In the genomic region with DNA sequence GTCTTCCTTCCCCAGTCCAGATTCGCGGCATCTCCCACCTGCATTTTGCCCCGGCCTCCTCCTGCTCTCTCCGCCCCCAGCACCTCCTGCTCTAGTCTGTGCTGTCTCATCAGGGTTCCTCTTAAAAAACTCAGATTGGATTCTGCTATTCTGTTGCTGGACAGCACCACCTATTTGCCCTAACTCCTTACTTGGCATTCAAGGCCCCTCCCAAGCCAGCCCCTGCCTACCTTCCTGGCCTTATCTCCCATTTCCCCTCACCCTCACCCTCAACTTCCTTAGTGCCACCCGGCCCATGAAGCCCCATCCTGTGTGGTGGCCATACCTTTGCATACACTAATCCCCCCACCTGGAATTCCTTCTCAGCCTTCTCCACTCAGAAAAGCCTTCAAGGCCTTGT, we compare ENCODE assay signal across 31 cellular contexts. TPM values are rescaled to one million over a fixed set of nuclear protein-coding genes. Genes with fewer than 3 reads are reported as not detected.
DNase-seq lines count a peak whose midpoint lies in the region; ATAC-seq, FAIRE-seq and TF ChIP-seq lines count a peak whose summit lies in the region.
"Had no signal": no experiment of that assay in that cellular context is flagged by ENCODE, and none has a peak within 500 bp of the region (broad histone marks: within the 10 kb centered on the region; RNA-seq: fewer than 3 reads in every experiment).

No MANE protein-coding gene starts in this region.

- TF ChIP-seq POLR2A in breast epithelium (IDR thresholded peaks at IDR 0.05) (no peak), vagina (IDR thresholded peaks at IDR 0.05) (no peak), GM12892 (IDR thresholded peaks at IDR 0.05; ENCODE audit: low read depth, low read length) (no peak)

- H3K9me3 Mint-ChIP-seq in MCF 10A (ENCODE audit: unreplicated experiment), result peaks cover 12% of the 10 kb centered on the region
- H3K9me3 Mint-ChIP-seq in T-helper 2 cell treated with Interferon-gamma antibody and Interleukin-4, amounts not matched to agents 5 μg/mL and 100 μg/mL, for 36 hours, result no peaks in the 10 kb centered on the region
- H3K9me3 Mint-ChIP-seq: activated naive CD4-positive, alpha-beta T cell treated with anti-CD3 and anti-CD28 coated beads, Interleukin-2, amount 10 ng/mL, durations not matched to agents 7 days and 5 days; activated T-helper 1 cell treated with anti-CD3 and anti-CD28 coated beads, Interleukin-12 subunit alpha, Interleukin-12 subunit beta, Interleukin-2, Interleukin-4 antibody, amounts not matched to agents 30 ng/mL and 10 ng/mL and 1 ng/mL, durations not matched to agents 14 hours and 24 hours and 36 hours; CD8-positive, alpha-beta memory T cell; natural killer cell treated with Interleukin-12 subunit alpha and Interleukin-12 subunit beta and Interleukin-15 and Interleukin-18, amount 100 ng/mL, for 72 hours had no signal

- DNase-seq in breast epithelium (ENCODE audit: low spot score in 2 of 2), result no peak
- DNase-seq in MCF 10A (ENCODE audit: unreplicated experiment), result no peak
- no peak for DNase-seq in T-helper 17 cell
- no peak for DNase-seq in vagina (ENCODE audit: extremely low spot score in 2 of 2)
- no peak for DNase-seq in T-helper 2 cell treated with Interferon-gamma antibody and Interleukin-4, amounts not matched to agents 5 μg/mL and 100 μg/mL, for 36 hours (ENCODE audit: low spot score)
- DNase-seq in putamen (ENCODE audit: low spot score), result no peak
- DNase-seq in GM12892 (ENCODE audit: insufficient read length), result no peak
- DNase-seq: activated CD4-positive, alpha-beta T cell treated with anti-CD3 and anti-CD28 coated beads, Interleukin-2, amount 50 U/mL, for 48 hours; activated CD4-positive, CD25-positive, alpha-beta regulatory T cell treated with anti-CD3 and anti-CD28 coated beads, Interleukin-2, amount 50 U/mL, for 72 hours; activated naive CD4-positive, alpha-beta T cell treated with anti-CD3 and anti-CD28 coated beads, Interleukin-2, amount 10 ng/mL, durations not matched to agents 7 days and 5 days; adrenal gland; CD8-positive, alpha-beta memory T cell; dorsolateral prefrontal cortex; gastrocnemius medialis; HCEC 1CT; kidney glomerular epithelial cell; NCI-H187; NCI-H510A; pancreas; RPMI8226; stimulated activated naive CD8-positive, alpha-beta T cell treated with anti-CD3 and anti-CD28 coated beads, Interleukin-15, amount 100 ng/mL, for 72 hours; uterus had no signal

- H3K27ac ChIP-seq in breast epithelium (peak overlapping the region; percentile 57 to 86), neural cell (ENCODE audit: low read length) (peak overlapping the region; percentile 69), vagina (peak overlapping the region; percentile 16)
- H3K27ac ChIP-seq: A549, pancreas, SJSA1, uterus had no signal

- H3K36me3 Mint-ChIP-seq in MCF 10A (ENCODE audit: insufficient read depth, unreplicated experiment) (no peaks in the 10 kb centered on the region), T-helper 17 cell (ENCODE audit: low read depth) (no peaks in the 10 kb centered on the region)
- H3K36me3 Mint-ChIP-seq in T-helper 2 cell treated with Interferon-gamma antibody and Interleukin-4, amounts not matched to agents 5 μg/mL and 100 μg/mL, for 36 hours (ENCODE audit: low read depth), result no peaks in the 10 kb centered on the region
- H3K36me3 Mint-ChIP-seq: activated naive CD4-positive, alpha-beta T cell treated with anti-CD3 and anti-CD28 coated beads, Interleukin-2, amount 10 ng/mL, durations not matched to agents 7 days and 5 days had no signal

- no peaks in the 10 kb centered on the region for H3K79me2 ChIP-seq in neural cell (replicated peaks; ENCODE audit: insufficient read depth, low read length)

- H3K9me3 ChIP-seq in breast epithelium, result no peaks in the 10 kb centered on the region
- H3K9me3 ChIP-seq in T-helper 17 cell (ENCODE audit: control insufficient read depth, low read length, poor library complexity, severe bottlenecking), result no peaks in the 10 kb centered on the region
- no peaks in the 10 kb centered on the region for H3K9me3 ChIP-seq in neural cell (ENCODE audit: low read length)
- H3K9me3 ChIP-seq in vagina, result no peaks in the 10 kb centered on the region
- H3K9me3 ChIP-seq: A549, adrenal gland, gastrocnemius medialis, pancreas, SJSA1, uterus had no signal

- TF ChIP-seq CTCF in breast epithelium (IDR thresholded peaks at IDR 0.05), result no peak
- TF ChIP-seq CTCF in MCF 10A (IDR thresholded peaks at IDR 0.05; ENCODE audit: unreplicated experiment), result no peak
- no peak for TF ChIP-seq CTCF in neural cell (IDR thresholded peaks at IDR 0.05; ENCODE audit: poor library complexity, severe bottlenecking)
- no peak for TF ChIP-seq CTCF in vagina (IDR thresholded peaks at IDR 0.05)

- H3K4me1 ChIP-seq in breast epithelium, result peaks cover 8 to 22% of the 10 kb centered on the region in 2 donors
- peaks cover 42% of the 10 kb centered on the region for H3K4me1 ChIP-seq in vagina

- H4K20me1 ChIP-seq in neural cell (ENCODE audit: insufficient read depth), result no peaks in the 10 kb centered on the region

- H3K36me3 ChIP-seq in breast epithelium, result no peaks in the 10 kb centered on the region
- no peaks in the 10 kb centered on the region for H3K36me3 ChIP-seq in neural cell (ENCODE audit: insufficient read depth, low read length)
- H3K36me3 ChIP-seq in vagina, result no peaks in the 10 kb centered on the region
- H3K36me3 ChIP-seq: adrenal gland, gastrocnemius medialis, pancreas, SJSA1, uterus had no signal

- CTCF ChIA-PET in MCF 10A (lab: Yijun Ruan, JAX), result interaction anchor here (0.7 to 1.8 kb wide), 3 partner anchors 11 to 624 kb away, joined by 3 to 6 read pairs (median 5); no protein-coding TSS in a partner anchor

- H3K27me3 ChIP-seq in breast epithelium (no peaks in the 10 kb centered on the region), neural cell (ENCODE audit: insufficient read depth, low read depth, low read length) (no peaks in the 10 kb centered on the region), vagina (no peaks in the 10 kb centered on the region)
- H3K27me3 ChIP-seq: adrenal gland, pancreas, SJSA1, uterus had no signal

- H3K4me1 Mint-ChIP-seq in MCF 10A (ENCODE audit: insufficient read depth, unreplicated experiment) (peaks cover 40% of the 10 kb centered on the region), T-helper 17 cell (peaks cover 15% of the 10 kb centered on the region)
- H3K4me1 Mint-ChIP-seq in T-helper 2 cell treated with Interferon-gamma antibody and Interleukin-4, amounts not matched to agents 5 μg/mL and 100 μg/mL, for 36 hours (ENCODE audit: low read depth), result no peaks in the 10 kb centered on the region

- H3K27me3 Mint-ChIP-seq in MCF 10A (ENCODE audit: insufficient read depth, unreplicated experiment) (no peaks in the 10 kb centered on the region), T-helper 17 cell (peaks cover 6% of the 10 kb centered on the region)
- H3K27me3 Mint-ChIP-seq in T-helper 2 cell treated with Interferon-gamma antibody and Interleukin-4, amounts not matched to agents 5 μg/mL and 100 μg/mL, for 36 hours (ENCODE audit: low read depth), result peaks cover 13% of the 10 kb centered on the region
- H3K27me3 Mint-ChIP-seq: CD8-positive, alpha-beta memory T cell; stimulated activated naive CD8-positive, alpha-beta T cell treated with anti-CD3 and anti-CD28 coated beads, Interleukin-15, amount 100 ng/mL, for 72 hours had no signal

- H2AFZ ChIP-seq in neural cell (ENCODE audit: low read depth, low read length), result no peak overlapping the region

- TF ChIP-seq RAD21 in neural cell (conservative IDR thresholded peaks at IDR 0.05), result no peak

- H3K4me3 ChIP-seq in breast epithelium (no peak overlapping the region), neural cell (ENCODE audit: low read length) (no peak overlapping the region), vagina (no peak overlapping the region)
- H3K4me3 ChIP-seq: A549, adrenal gland, dorsolateral prefrontal cortex, gastrocnemius medialis, GM12878, pancreas, SJSA1, skin epidermis, uterus had no signal

- H3K9me2 ChIP-seq in neural cell (ENCODE audit: insufficient read depth, low read length), result no peaks in the 10 kb centered on the region

- no TSS peak for BruUV-seq in MCF 10A (replicated peaks; lab: Mats Ljungman, UMichigan)

- TF ChIP-seq EP300 in neural cell (conservative IDR thresholded peaks at IDR 0.05; ENCODE audit: poor library complexity, severe bottlenecking), result no peak

- POLR2A ChIA-PET in MCF 10A (lab: Yijun Ruan, JAX), result interaction anchor here (0.7 kb wide), 1 partner anchor 1096 kb away, joined by 3 read pairs; no protein-coding TSS in a partner anchor

- H3K4me2 ChIP-seq in neural cell (ENCODE audit: low read length), result no peak overlapping the region
- H3K4me2 ChIP-seq: A549 had no signal

- H3F3A ChIP-seq in neural cell (ENCODE audit: insufficient read depth, low read length, poor library complexity, severe bottlenecking), result no peaks in the 10 kb centered on the region

- FAIRE-seq in GM12892 (lab: Jason Lieb, UNC), result no peak
- FAIRE-seq: A549, endometrium, GM12878, pancreas had no signal

- H3K4me3 Mint-ChIP-seq in MCF 10A (ENCODE audit: unreplicated experiment) (no peak overlapping the region), T-helper 17 cell (no peak overlapping the region)
- H3K4me3 Mint-ChIP-seq in T-helper 2 cell treated with Interferon-gamma antibody and Interleukin-4, amounts not matched to agents 5 μg/mL and 100 μg/mL, for 36 hours, result no peak overlapping the region
- H3K4me3 Mint-ChIP-seq: activated naive CD4-positive, alpha-beta T cell treated with anti-CD3 and anti-CD28 coated beads, Interleukin-2, amount 10 ng/mL, durations not matched to agents 7 days and 5 days; activated T-helper 1 cell treated with anti-CD3 and anti-CD28 coated beads, Interleukin-12 subunit alpha, Interleukin-12 subunit beta, Interleukin-2, Interleukin-4 antibody, amounts not matched to agents 30 ng/mL and 10 ng/mL and 1 ng/mL, durations not matched to agents 14 hours and 24 hours and 36 hours; CD8-positive, alpha-beta memory T cell; natural killer cell treated with Interleukin-12 subunit alpha and Interleukin-12 subunit beta and Interleukin-15 and Interleukin-18, amount 100 ng/mL, for 72 hours; stimulated activated naive CD8-positive, alpha-beta T cell treated with anti-CD3 and anti-CD28 coated beads, Interleukin-15, amount 100 ng/mL, for 72 hours; T-helper 1 cell treated with Interleukin-12 subunit alpha and Interleukin-12 subunit beta and Interleukin-4 antibody, amounts not matched to agents 30 μg/mL and 1 μg/mL, for 36 hours had no signal

- peak overlapping the region; percentile 45 for H3K9ac ChIP-seq in neural cell (ENCODE audit: low read length)

- H3K27ac Mint-ChIP-seq in MCF 10A (ENCODE audit: low read depth, unreplicated experiment) (no peak overlapping the region), T-helper 17 cell (peak overlapping the region; percentile 34)
- H3K27ac Mint-ChIP-seq in T-helper 2 cell treated with Interferon-gamma antibody and Interleukin-4, amounts not matched to agents 5 μg/mL and 100 μg/mL, for 36 hours, result no peak overlapping the region
- H3K27ac Mint-ChIP-seq: activated naive CD4-positive, alpha-beta T cell treated with anti-CD3 and anti-CD28 coated beads, Interleukin-2, amount 10 ng/mL, durations not matched to agents 7 days and 5 days; activated T-helper 1 cell treated with anti-CD3 and anti-CD28 coated beads, Interleukin-12 subunit alpha, Interleukin-12 subunit beta, Interleukin-2, Interleukin-4 antibody, amounts not matched to agents 30 ng/mL and 10 ng/mL and 1 ng/mL, durations not matched to agents 14 hours and 24 hours and 36 hours; T-helper 1 cell treated with Interleukin-12 subunit alpha and Interleukin-12 subunit beta and Interleukin-4 antibody, amounts not matched to agents 30 μg/mL and 1 μg/mL, for 36 hours had no signal

- intact Hi-C loops in breast epithelium (cut with DNase I; ENCODE audit: low total_unique reads), result no loop called here
- intact Hi-C loops in MCF 10A (cut with micrococcal nuclease), result no loop called here
- intact Hi-C loops in vagina (cut with DNase I), result loop anchor here (5.0 kb wide), 1 partner anchor 64 kb away; no protein-coding TSS in a partner anchor

- ATAC-seq in T-helper 17 cell, result no peak
- ATAC-seq: A549; gastrocnemius medialis; GM12878; natural killer cell treated with Interleukin-12 subunit alpha and Interleukin-12 subunit beta and Interleukin-15 and Interleukin-18, amount 100 ng/mL, for 72 hours; pancreas; stimulated activated naive CD8-positive, alpha-beta T cell treated with anti-CD3 and anti-CD28 coated beads, Interleukin-15, amount 100 ng/mL, for 72 hours had no signal

RNA-seq across cellular contexts. Expression of a gene that starts 59.9 kb away (rescaled TPM):
- total RNA-seq in breast epithelium, result 10 to 100 TPM in 2 of 3 donors, 1 to 10 TPM in 1; 6.9 to 10.9 (median 10.8) TPM
- total RNA-seq in MCF 10A (2022), result 4.0 and 4.9 TPM in 2 replicates
- total RNA-seq in T-helper 17 cell, result 1 to 10 TPM; 4.6 to 6.5 TPM
- 2.0 and 8.6 TPM in 2 replicates for polyA plus RNA-seq in neural cell
- polyA minus RNA-seq in neural cell, result 9.5 and 11.3 TPM in 2 replicates
- total RNA-seq in vagina, result 15.2 TPM
- polyA plus RNA-seq in GM12892 (2012; ENCODE audit: missing spikeins), result 0.32 TPM

Comparison
In these comparisons a context has a peak if more than half of its experiments do, and no peak if none do; other contexts are left out.
1. H3K27ac ChIP-seq: peak in every context shown above with its lines; median percentile 72 in breast epithelium; 69 in neural cell; 16 in vagina.